ENCODE assay signal across 1 cellular context in genomic region chr9:98031935-98032334, GRCh38.
A peak's percentile ranks its signal among the peaks of the same experiment; 100 is the strongest.
TF ChIP-seq lines count a peak whose summit lies in the region.

No MANE protein-coding gene starts in this region.

TF ChIP-seq in IMR-90, 13 proteins besides CTCF, POLR2A, EP300 and RAD21:
- TF ChIP-seq FOS (IDR thresholded peaks at IDR 0.05; ENCODE audit: low read depth, low read length) (peak; percentile 36; the same call in 1 of the 2 replicates), MAFK (IDR thresholded peaks at IDR 0.05; ENCODE audit: low read depth, low read length) (0 out of 2 replicates have a peak, but pooled peaks have one; percentile 13), BHLHE40 (IDR thresholded peaks at IDR 0.05; ENCODE audit: low read depth, low read length) (no peak), RCOR1 (IDR thresholded peaks at IDR 0.05; ENCODE audit: insufficient replicate concordance, low read length) (no peak), SMC3 (IDR thresholded peaks at IDR 0.05; ENCODE audit: low read depth, low read length) (no peak), CEBPB (IDR thresholded peaks at IDR 0.05; ENCODE audit: low read depth, low read length) (peak; percentile 29; the same call in 1 of the 2 replicates), MXI1 (IDR thresholded peaks at IDR 0.05; ENCODE audit: borderline replicate concordance, low read depth, low read length) (no peak), MAZ (IDR thresholded peaks at IDR 0.05; ENCODE audit: borderline replicate concordance, low read depth, low read length) (no peak), NFE2L2 (IDR thresholded peaks at IDR 0.05; ENCODE audit: low read depth, low read length) (peak; percentile 89), ELK1 (IDR thresholded peaks at IDR 0.05; ENCODE audit: borderline replicate concordance, low read depth, low read length) (no peak), USF2 (IDR thresholded peaks at IDR 0.05; ENCODE audit: low read depth, low read length) (no peak), RFX5 (IDR thresholded peaks at IDR 0.05; ENCODE audit: low read depth, low read length) (no peak), CHD1 (IDR thresholded peaks at IDR 0.05; ENCODE audit: low read depth, low read length) (no peak)
